Comparison of ENCODE assay signal across 12 cellular contexts in genomic region chr4:155529197-155529596, GRCh38.
DNase-seq lines count a peak whose midpoint lies in the region; ATAC-seq, FAIRE-seq and TF ChIP-seq lines count a peak whose summit lies in the region.
"Had no signal": no experiment of that assay in that cellular context is flagged by ENCODE, and none has a peak within 500 bp of the region (broad histone marks: within the 10 kb centered on the region; RNA-seq: fewer than 3 reads in every experiment).

No MANE protein-coding gene starts in this region.

- H3K4me1 ChIP-seq in liver (ENCODE audit: control insufficient read depth in 4 of 4, insufficient read depth in 4 of 4, low read length in 3 of 4) (no peaks in the 10 kb centered on the region), HepG2 (ENCODE audit: insufficient read depth, low read length) (no peaks in the 10 kb centered on the region), MM.1S (ENCODE audit: low read length) (no peaks in the 10 kb centered on the region)

- H3K4me2 ChIP-seq in HepG2 (ENCODE audit: low read depth, low read length), result no peak overlapping the region
- H3K4me2 ChIP-seq in MM.1S (ENCODE audit: low read depth, low read length), result no peak overlapping the region

- no peak overlapping the region for H2AFZ ChIP-seq in HepG2 (ENCODE audit: low read length)
- no peak overlapping the region for H2AFZ ChIP-seq in MM.1S (ENCODE audit: low read length)

- no peaks in the 10 kb centered on the region for H3K36me3 ChIP-seq in liver (ENCODE audit: control insufficient read depth in 4 of 4, insufficient read depth in 3 of 4, low read depth in 1 of 4, low read length in 3 of 4)
- no peaks in the 10 kb centered on the region for H3K36me3 ChIP-seq in HepG2 (replicated peaks in 1 of 2; ENCODE audit: control insufficient read depth in 1 of 2, insufficient read depth in 2 of 2, low read length in 2 of 2)
- no peaks in the 10 kb centered on the region for H3K36me3 ChIP-seq in MM.1S (replicated peaks; ENCODE audit: insufficient read depth, low read length)

- no peaks in the 10 kb centered on the region for H3K9me3 ChIP-seq in liver (ENCODE audit: control insufficient read depth in 4 of 4, low read length in 3 of 4)
- H3K9me3 ChIP-seq in HepG2 (ENCODE audit: low read length), result no peaks in the 10 kb centered on the region
- no peaks in the 10 kb centered on the region for H3K9me3 ChIP-seq in MM.1S (replicated peaks; ENCODE audit: insufficient read depth, low read length)

- no peaks in the 10 kb centered on the region for H3K9me2 ChIP-seq in MM.1S (replicated peaks; ENCODE audit: insufficient read depth, low read length)

- H3K4me3 Mint-ChIP-seq in activated CD8-positive, alpha-beta memory T cell treated with anti-CD3 and anti-CD28 coated beads, Interleukin-2, amount 10 ng/mL, durations not matched to agents 7 days and 5 days, result no peak overlapping the region
- H3K4me3 Mint-ChIP-seq: CD8-positive, alpha-beta memory T cell; central memory CD8-positive, alpha-beta T cell had no signal

- no peak for TF ChIP-seq POLR2A in HepG2 (IDR thresholded peaks at IDR 0.05; ENCODE audit: insufficient read depth in 1 of 2, low read depth in 2 of 2, low read length in 2 of 2)

- H3K9me3 Mint-ChIP-seq in activated CD8-positive, alpha-beta memory T cell treated with anti-CD3 and anti-CD28 coated beads, Interleukin-2, amount 10 ng/mL, durations not matched to agents 7 days and 5 days (ENCODE audit: low read depth), result no peaks in the 10 kb centered on the region

- H3K9ac ChIP-seq in liver (ENCODE audit: low read depth in 1 of 2, low read length in 2 of 2) (no peak overlapping the region), HepG2 (ENCODE audit: insufficient read depth, low read depth, low read length) (no peak overlapping the region), MM.1S (ENCODE audit: low read length) (no peak overlapping the region)

- FAIRE-seq in HepG2 (lab: Jason Lieb, UNC), result no peak

- H3K27ac ChIP-seq in liver (ENCODE audit: low read depth in 1 of 2, low read length in 2 of 2) (no peak overlapping the region), HepG2 (ENCODE audit: extremely low read length, insufficient read depth, low read length) (no peak overlapping the region), MM.1S (ENCODE audit: low read length) (no peak overlapping the region)

- no peak for ATAC-seq in HepG2
- no peak for ATAC-seq in GM21619 (IDR thresholded peaks at IDR 0.05; ENCODE audit: unreplicated experiment)
- no peak for ATAC-seq in HG03025 (IDR thresholded peaks at IDR 0.05; ENCODE audit: low FRiP score, unreplicated experiment)
- no peak for ATAC-seq in activated CD8-positive, alpha-beta memory T cell treated with anti-CD3 and anti-CD28 coated beads, Interleukin-2, amount 10 ng/mL, durations not matched to agents 7 days and 5 days

- H3K4me1 Mint-ChIP-seq in activated CD8-positive, alpha-beta memory T cell treated with anti-CD3 and anti-CD28 coated beads, Interleukin-2, amount 10 ng/mL, durations not matched to agents 7 days and 5 days, result no peaks in the 10 kb centered on the region
- H3K4me1 Mint-ChIP-seq: central memory CD8-positive, alpha-beta T cell had no signal

- H3K27me3 ChIP-seq in liver (ENCODE audit: control insufficient read depth in 4 of 4, insufficient read depth in 4 of 4, low read length in 3 of 4) (no peaks in the 10 kb centered on the region), HepG2 (ENCODE audit: control insufficient read depth in 1 of 2, insufficient read depth in 2 of 2, low read length in 2 of 2) (no peaks in the 10 kb centered on the region), MM.1S (replicated peaks; ENCODE audit: insufficient read depth, low read length) (no peaks in the 10 kb centered on the region)

- no peaks in the 10 kb centered on the region for H3K36me3 Mint-ChIP-seq in activated CD8-positive, alpha-beta memory T cell treated with anti-CD3 and anti-CD28 coated beads, Interleukin-2, amount 10 ng/mL, durations not matched to agents 7 days and 5 days
- H3K36me3 Mint-ChIP-seq: CD8-positive, alpha-beta memory T cell had no signal

- TF ChIP-seq EP300 in HepG2 (IDR thresholded peaks at IDR 0.05; ENCODE audit: low read depth in 2 of 2, low read length in 2 of 2) (no peak), HepG2 (CRISPR knock-in tag; IDR thresholded peaks at IDR 0.05; ENCODE audit: borderline replicate concordance) (no peak)

- H3K79me2 ChIP-seq in HepG2 (ENCODE audit: insufficient read depth, low read length) (no peaks in the 10 kb centered on the region), MM.1S (ENCODE audit: low read length) (no peaks in the 10 kb centered on the region)

- H3K4me3 ChIP-seq in liver (ENCODE audit: low read depth in 1 of 3, low read length in 3 of 3) (no peak overlapping the region), HepG2 (replicated peaks in 1 of 3; ENCODE audit: insufficient read depth in 1 of 3, low read depth in 2 of 3, low read length in 3 of 3) (no peak overlapping the region), MM.1S (ENCODE audit: low read length) (no peak overlapping the region)

- CTCF ChIA-PET in HepG2 (lab: Yijun Ruan, JAX; ENCODE audit: low intra/inter-chr PET ratio, low total read pairs), result no interaction called here
- CTCF ChIA-PET in activated CD8-positive, alpha-beta memory T cell treated with anti-CD3 and anti-CD28 coated beads, Interleukin-2, amount 10 ng/mL, durations not matched to agents 7 days and 5 days (lab: Charles Lee), result interaction anchor here (1.1 kb wide), 1 partner anchor 424 kb away, joined by 4 read pairs; no protein-coding TSS in a partner anchor

- DNase-seq in HepG2 (ENCODE audit: low spot score) (no peak), MM.1S (peak; percentile 46), fibroblast of gingiva (ENCODE audit: low read depth) (peak; percentile 59), SW 1271 (lab: John Stamatoyannopoulos, UW) (no peak)
- no peak for DNase-seq in activated CD8-positive, alpha-beta memory T cell treated with anti-CD3 and anti-CD28 coated beads, Interleukin-2, amount 10 ng/mL, durations not matched to agents 7 days and 5 days
- DNase-seq: activated CD4-positive, alpha-beta T cell treated with anti-CD3 and anti-CD28 coated beads, Interleukin-2, amount 50 U/mL, for 4 hours; CD8-positive, alpha-beta memory T cell; NCI-H774 had no signal

- POLR2A ChIA-PET in HepG2 (lab: Yijun Ruan, JAX), result no interaction called here

- no peak overlapping the region for H3K27ac Mint-ChIP-seq in activated CD8-positive, alpha-beta memory T cell treated with anti-CD3 and anti-CD28 coated beads, Interleukin-2, amount 10 ng/mL, durations not matched to agents 7 days and 5 days
- H3K27ac Mint-ChIP-seq: CD8-positive, alpha-beta memory T cell had no signal

- H4K20me1 ChIP-seq in HepG2 (ENCODE audit: insufficient read depth, low read length), result no peaks in the 10 kb centered on the region
- H4K20me1 ChIP-seq in MM.1S (ENCODE audit: insufficient read depth, low read length), result no peaks in the 10 kb centered on the region

- in situ Hi-C loops in HepG2 (cut with HindIII; ENCODE audit: extremely low pct_ligation_motif_present, low pct_unique_long_range_greater_than_20kb), result no loop called here

- no peaks in the 10 kb centered on the region for H3K27me3 Mint-ChIP-seq in activated CD8-positive, alpha-beta memory T cell treated with anti-CD3 and anti-CD28 coated beads, Interleukin-2, amount 10 ng/mL, durations not matched to agents 7 days and 5 days
- H3K27me3 Mint-ChIP-seq: CD8-positive, alpha-beta memory T cell; central memory CD8-positive, alpha-beta T cell had no signal

- TF ChIP-seq RAD21 in liver (IDR thresholded peaks at IDR 0.05), result peak; percentile 65 to 70
- TF ChIP-seq RAD21 in HepG2 (CRISPR knock-in tag; IDR thresholded peaks at IDR 0.05), result no peak

- peak; percentile 23 for TF ChIP-seq CTCF in liver (IDR thresholded peaks at IDR 0.05; ENCODE audit: low read depth, low read length, missing input control)
- TF ChIP-seq CTCF in HepG2 (CRISPR knock-in tag; IDR thresholded peaks at IDR 0.05), result no peak
- TF ChIP-seq CTCF in MM.1S (IDR thresholded peaks at IDR 0.05; ENCODE audit: low read length), result peak; percentile 66

- BruUV-seq in HepG2 (replicated peaks; lab: Mats Ljungman, UMichigan), result no TSS peak

- no peaks in the 10 kb centered on the region for H3F3A ChIP-seq in MM.1S (ENCODE audit: insufficient read depth, low read length)

- intact Hi-C loops in HepG2 (cut with micrococcal nuclease; ENCODE audit: unreplicated experiment), result no loop called here

- WGBS in liver, result 43% methylated on average over 2 of the region's 2 CpGs
- 2% methylated on average over 2 of the region's 2 CpGs for WGBS in HepG2 (ENCODE audit: low lambda C conversion rate)

TF ChIP-seq in liver, 16 proteins besides CTCF, POLR2A, EP300 and RAD21 (continues in another document):
- no peak for TF ChIP-seq MAX (IDR thresholded peaks at IDR 0.05)

TF ChIP-seq in HepG2, 621 proteins besides CTCF, POLR2A, EP300 and RAD21:
- TF ChIP-seq SNAPC5 (CRISPR knock-in tag; IDR thresholded peaks at IDR 0.05; ENCODE audit: borderline replicate concordance), result no peak
- TF ChIP-seq ZBTB2 (CRISPR knock-in tag; IDR thresholded peaks at IDR 0.05; ENCODE audit: low read depth), result no peak
- TF ChIP-seq MYPOP (CRISPR knock-in tag; IDR thresholded peaks at IDR 0.05), result no peak
- no peak for TF ChIP-seq CENPX (CRISPR knock-in tag; IDR thresholded peaks at IDR 0.05)
- no peak for TF ChIP-seq ZNF766 (CRISPR knock-in tag; IDR thresholded peaks at IDR 0.05; ENCODE audit: borderline replicate concordance)
- no peak for TF ChIP-seq BRD4 (CRISPR knock-in tag; IDR thresholded peaks at IDR 0.05)

Comparison
In these comparisons a context has a peak if more than half of its experiments do, and no peak if none do; other contexts are left out.
1. DNase-seq: peak in MM.1S (single experiment) and fibroblast of gingiva (single experiment); none in HepG2 (single experiment), SW 1271 (0 of 2) and activated CD8-positive, alpha-beta memory T cell treated with anti-CD3 and anti-CD28 coated beads, Interleukin-2, amount 10 ng/mL, durations not matched to agents 7 days and 5 days (single experiment).